In genomic region chr11:61890536-61891330, GRCh38 we compare ENCODE assay signal across 8 cellular contexts. TPM values are rescaled to one million over a fixed set of nuclear protein-coding genes. Genes with fewer than 3 reads are reported as not detected.
A peak's percentile ranks its signal among the peaks of the same experiment; 100 is the strongest.
DNase-seq lines count a peak whose midpoint lies in the region; ATAC-seq and TF ChIP-seq lines count a peak whose summit lies in the region.

No MANE protein-coding gene starts in this region.

- H3K27ac ChIP-seq in neural progenitor cell: no peak overlapping the region

- H3K4me1 Mint-ChIP-seq in neural progenitor cell: peaks cover 3% of the 10 kb centered on the region

- peak overlapping the region; percentile 96 for H3K4me2 ChIP-seq in neural progenitor cell

- no peaks in the 10 kb centered on the region for H3K36me3 ChIP-seq in neural progenitor cell

- no peak overlapping the region for H3K9ac ChIP-seq in neural progenitor cell

- no peaks in the 10 kb centered on the region for H3K36me3 Mint-ChIP-seq in neural progenitor cell

- no peaks in the 10 kb centered on the region for H3K9me3 Mint-ChIP-seq in neural progenitor cell

- peaks cover 18% of the 10 kb centered on the region for H3K27me3 ChIP-seq in neural progenitor cell

- DNase-seq in DMS79 treated with DMSO at 0.1 percent for 48 hours (lab: John Stamatoyannopoulos, UW) (peak; percentile 7), DMS79 (lab: John Stamatoyannopoulos, UW) (no peak), NCI-H526 treated with DMSO at 0.1 percent for 48 hours (lab: John Stamatoyannopoulos, UW) (peak; percentile 32), foreskin fibroblast (peak; percentile 77 to 90), neural progenitor cell (ENCODE audit: low spot score) (peak; percentile 71), ecto neural progenitor cell (ENCODE audit: low spot score) (no peak)
- peak; percentile 21 for DNase-seq in activated T-helper 9 cell treated with anti-CD3 and anti-CD28 coated beads, Interleukin-2, amount 50 U/mL, for 16 hours (ENCODE audit: low read depth)

- H3K79me2 ChIP-seq in neural progenitor cell (ENCODE audit: low read depth): no peaks in the 10 kb centered on the region

- peak overlapping the region; percentile 93 to 96 for H3K4me3 ChIP-seq in foreskin fibroblast (ENCODE audit: low read depth in 1 of 2, low read length in 2 of 2)
- peak overlapping the region; percentile 76 for H3K4me3 ChIP-seq in neural progenitor cell

- peaks cover 11% of the 10 kb centered on the region for H3K4me1 ChIP-seq in neural progenitor cell

- peak overlapping the region; percentile 72 for H3K4me3 Mint-ChIP-seq in neural progenitor cell

- H3K27ac Mint-ChIP-seq in neural progenitor cell: no peak overlapping the region

- H3K9me3 ChIP-seq in neural progenitor cell (ENCODE audit: low read depth): no peaks in the 10 kb centered on the region

- peak overlapping the region; percentile 98 for H2AFZ ChIP-seq in neural progenitor cell (replicated peaks)

- peak; percentile 10 for ATAC-seq in HG02623 (IDR thresholded peaks at IDR 0.05; ENCODE audit: unreplicated experiment)

- peaks cover 7% of the 10 kb centered on the region for H4K20me1 ChIP-seq in neural progenitor cell (ENCODE audit: low read depth)

- H3F3A ChIP-seq in neural progenitor cell (ENCODE audit: low read depth): peaks cover 15% of the 10 kb centered on the region

- H3K27me3 Mint-ChIP-seq in neural progenitor cell (ENCODE audit: insufficient read depth, low read depth): peaks cover 9% of the 10 kb centered on the region

- no peak for TF ChIP-seq CTCF in foreskin fibroblast (IDR thresholded peaks at IDR 0.05; ENCODE audit: low read depth, low read length)
- peak; percentile 27 for TF ChIP-seq CTCF in neural progenitor cell (IDR thresholded peaks at IDR 0.05)

RNA-seq across cellular contexts. Expression of gene FADS3, which starts 0.6 kb away (rescaled TPM):
- total RNA-seq in neural progenitor cell (ENCODE audit: low replicate concordance): 10.1 and 28.7 TPM in 2 replicates

RNA-seq across cellular contexts. Expression of gene RAB3IL1, which starts 26.6 kb away (rescaled TPM):
- 1.4 TPM in 2 replicates for total RNA-seq in neural progenitor cell (ENCODE audit: low replicate concordance)

RNA-seq across cellular contexts. Expression of gene BEST1, which starts 59.4 kb away (rescaled TPM):
- 0.15 TPM in 1 of 2 replicates, not detected in the other for total RNA-seq in neural progenitor cell (ENCODE audit: low replicate concordance)

Comparison
In these comparisons a context has a peak if more than half of its experiments do, and no peak if none do; other contexts are left out.
1. DNase-seq: peak in DMS79 treated with DMSO at 0.1 percent for 48 hours (single experiment), NCI-H526 treated with DMSO at 0.1 percent for 48 hours (single experiment), activated T-helper 9 cell treated with anti-CD3 and anti-CD28 coated beads, Interleukin-2, amount 50 U/mL, for 16 hours (single experiment), foreskin fibroblast (2 of 2) and neural progenitor cell (single experiment); none in DMS79 (single experiment) and ecto neural progenitor cell (single experiment).